28 cellular contexts compared by ENCODE assay signal in genomic region chr22:20903093-20903492, GRCh38.
"Had no signal": no experiment of that assay in that cellular context is flagged by ENCODE, and none has a peak within 500 bp of the region (broad histone marks: within the 10 kb centered on the region; RNA-seq: fewer than 3 reads in every experiment).

No MANE protein-coding gene starts in this region.

- H3K4me1 Mint-ChIP-seq: naive thymus-derived CD8-positive, alpha-beta T cell; neural crest cell; stimulated activated effector memory CD8-positive, alpha-beta T cell treated with anti-CD3 and anti-CD28 coated beads, Interleukin-12 subunit alpha, Interleukin-12 subunit beta, amount 100 ng/mL, for 72 hours; stimulated activated naive B cell treated with anti-CD40 and anti-IgM and Interleukin-4, amounts not matched to agents 10 μg/mL and 1 μg/mL and 100 μg/mL, for 72 hours had no signal

- H3K27me3 Mint-ChIP-seq: naive thymus-derived CD8-positive, alpha-beta T cell; natural killer cell treated with Interleukin-12 subunit alpha and Interleukin-12 subunit beta and Interleukin-15 and Interleukin-18, amount 100 ng/mL, for 72 hours; stimulated activated naive B cell treated with anti-CD40 and anti-IgM and Interleukin-4, amounts not matched to agents 10 μg/mL and 1 μg/mL and 100 μg/mL, for 72 hours had no signal

- H3K36me3 Mint-ChIP-seq: naive thymus-derived CD8-positive, alpha-beta T cell; natural killer cell treated with Interleukin-12 subunit alpha and Interleukin-12 subunit beta and Interleukin-15 and Interleukin-18, amount 100 ng/mL, for 72 hours; stimulated activated effector memory CD8-positive, alpha-beta T cell treated with anti-CD3 and anti-CD28 coated beads, Interleukin-12 subunit alpha, Interleukin-12 subunit beta, amount 100 ng/mL, for 72 hours; stimulated activated naive B cell treated with anti-CD40 and anti-IgM and Interleukin-4, amounts not matched to agents 10 μg/mL and 1 μg/mL and 100 μg/mL, for 72 hours had no signal

- DNase-seq: naive thymus-derived CD8-positive, alpha-beta T cell; nephron progenitor cell; nucleus accumbens; pancreas; psoas muscle; right cardiac atrium; right lobe of liver; sigmoid colon; small intestine; stimulated activated CD4-positive, alpha-beta T cell treated with anti-CD3 and anti-CD28 coated beads, Interleukin-15, amount 100 ng/mL, for 24 hours; stimulated activated CD4-positive, alpha-beta T cell treated with anti-CD3 and anti-CD28 coated beads, Interleukin-2, amount 100 ng/mL, for 24 hours; stimulated activated CD4-positive, alpha-beta T cell treated with anti-CD3 and anti-CD28 coated beads, Interleukin-2, amount 100 ng/mL, for 48 hours; stimulated activated CD4-positive, alpha-beta T cell treated with anti-CD3 and anti-CD28 coated beads, Interleukin-4, amount 100 ng/mL, for 24 hours; stimulated activated naive B cell treated with anti-CD40 and anti-IgM and Interleukin-4, amounts not matched to agents 10 μg/mL and 1 μg/mL and 100 μg/mL, for 72 hours; stimulated activated naive CD4-positive, alpha-beta T cell treated with Interleukin-2 at 50 U/mL for 16 hours; thyroid gland; trophoblast cell; upper lobe of left lung had no signal

- H3K27ac Mint-ChIP-seq: naive thymus-derived CD8-positive, alpha-beta T cell; natural killer cell treated with Interleukin-12 subunit alpha and Interleukin-12 subunit beta and Interleukin-15 and Interleukin-18, amount 100 ng/mL, for 72 hours; nephron progenitor cell; progenitor cell of endocrine pancreas; stimulated activated effector memory CD8-positive, alpha-beta T cell treated with anti-CD3 and anti-CD28 coated beads, Interleukin-12 subunit alpha, Interleukin-12 subunit beta, amount 100 ng/mL, for 72 hours; stimulated activated naive B cell treated with anti-CD40 and anti-IgM and Interleukin-4, amounts not matched to agents 10 μg/mL and 1 μg/mL and 100 μg/mL, for 72 hours; stimulated activated naive CD8-positive, alpha-beta T cell treated with anti-CD3 and anti-CD28 coated beads, Interleukin-15, Interleukin-2, amounts not matched to agents 100 ng/mL and 50 ng/mL, for 24 hours had no signal

- H3K9me3 Mint-ChIP-seq: naive thymus-derived CD8-positive, alpha-beta T cell; natural killer cell treated with Interleukin-12 subunit alpha and Interleukin-12 subunit beta and Interleukin-15 and Interleukin-18, amount 100 ng/mL, for 72 hours; neural crest cell; stimulated activated effector memory CD8-positive, alpha-beta T cell treated with anti-CD3 and anti-CD28 coated beads, Interleukin-12 subunit alpha, Interleukin-12 subunit beta, amount 100 ng/mL, for 72 hours; stimulated activated naive B cell treated with anti-CD40 and anti-IgM and Interleukin-4, amounts not matched to agents 10 μg/mL and 1 μg/mL and 100 μg/mL, for 72 hours; stimulated activated naive CD8-positive, alpha-beta T cell treated with anti-CD3 and anti-CD28 coated beads, Interleukin-15, Interleukin-2, amounts not matched to agents 100 ng/mL and 50 ng/mL, for 24 hours had no signal

- ATAC-seq: naive thymus-derived CD8-positive, alpha-beta T cell; natural killer cell treated with Interleukin-12 subunit alpha and Interleukin-12 subunit beta and Interleukin-15 and Interleukin-18, amount 100 ng/mL, for 72 hours; pancreas; psoas muscle; right cardiac atrium; right lobe of liver; stimulated activated effector memory CD8-positive, alpha-beta T cell treated with anti-CD3 and anti-CD28 coated beads, Interleukin-12 subunit alpha, Interleukin-12 subunit beta, amount 100 ng/mL, for 72 hours; stimulated activated naive B cell treated with anti-CD40 and anti-IgM and Interleukin-4, amounts not matched to agents 10 μg/mL and 1 μg/mL and 100 μg/mL, for 72 hours had no signal

- H3K27me3 ChIP-seq: neutrophil, pancreas, right lobe of liver, sigmoid colon, thyroid gland, tibial nerve, upper lobe of left lung, vagina had no signal

- H3K36me3 ChIP-seq: neutrophil, pancreas, right lobe of liver, sigmoid colon, thoracic aorta, thyroid gland, tibial nerve, upper lobe of left lung, vagina had no signal

- H3K4me3 Mint-ChIP-seq: naive thymus-derived CD8-positive, alpha-beta T cell; natural killer cell treated with Interleukin-12 subunit alpha and Interleukin-12 subunit beta and Interleukin-15 and Interleukin-18, amount 100 ng/mL, for 72 hours; nephron progenitor cell; neural crest cell; stimulated activated effector memory CD8-positive, alpha-beta T cell treated with anti-CD3 and anti-CD28 coated beads, Interleukin-12 subunit alpha, Interleukin-12 subunit beta, amount 100 ng/mL, for 72 hours; stimulated activated naive B cell treated with anti-CD40 and anti-IgM and Interleukin-4, amounts not matched to agents 10 μg/mL and 1 μg/mL and 100 μg/mL, for 72 hours; stimulated activated naive CD8-positive, alpha-beta T cell treated with anti-CD3 and anti-CD28 coated beads, Interleukin-15, Interleukin-2, amounts not matched to agents 100 ng/mL and 50 ng/mL, for 24 hours had no signal

- H3K4me3 ChIP-seq: pancreas, psoas muscle, right lobe of liver, sigmoid colon, thoracic aorta, thyroid gland, tibial nerve, upper lobe of left lung, vagina had no signal

- H3K9me3 ChIP-seq: neutrophil, pancreas, psoas muscle, right lobe of liver, sigmoid colon, thoracic aorta, thyroid gland, tibial nerve, upper lobe of left lung, vagina had no signal

- FAIRE-seq: pancreas, small intestine, urothelium cell line had no signal

- H3K4me1 ChIP-seq: pancreas, sigmoid colon, thyroid gland had no signal

- H3K27ac ChIP-seq: neutrophil, pancreas, psoas muscle, sigmoid colon, thoracic aorta, thyroid gland, tibial nerve, upper lobe of left lung, vagina had no signal
